In genomic region chr10:4498763-4499251, GRCh38 we compare ENCODE assay signal across 10 cellular contexts.
DNase-seq lines count a peak whose midpoint lies in the region; ATAC-seq and TF ChIP-seq lines count a peak whose summit lies in the region.
"Had no signal": no experiment of that assay in that cellular context is flagged by ENCODE, and none has a peak within 500 bp of the region (broad histone marks: within the 10 kb centered on the region; RNA-seq: fewer than 3 reads in every experiment).

No MANE protein-coding gene starts in this region.

- H3K79me2 ChIP-seq in SK-N-SH (ENCODE audit: insufficient read depth), result no peaks in the 10 kb centered on the region

- H3K4me2 ChIP-seq in SK-N-SH, result peak overlapping the region; percentile 57; the same call in 1 of the 2 replicates

- peak overlapping the region; percentile 79 for H2AFZ ChIP-seq in SK-N-SH (ENCODE audit: low read depth)

- H3K36me3 ChIP-seq in SK-N-SH (replicated peaks in 1 of 2; ENCODE audit: control insufficient read depth in 1 of 2, insufficient read depth in 2 of 2, low read length in 1 of 2) (no peaks in the 10 kb centered on the region), sigmoid colon (no peaks in the 10 kb centered on the region)

- H3K9ac ChIP-seq in SK-N-SH, result peak overlapping the region; percentile 63

- ATAC-seq in GM19328 (IDR thresholded peaks at IDR 0.05; ENCODE audit: unreplicated experiment) (no peak), HG02678 (IDR thresholded peaks at IDR 0.05; ENCODE audit: unreplicated experiment) (no peak)

- H3K27me3 ChIP-seq in SK-N-SH (ENCODE audit: insufficient read depth) (no peaks in the 10 kb centered on the region), sigmoid colon (no peaks in the 10 kb centered on the region)

- WGBS in SK-N-SH (ENCODE audit: low lambda C conversion rate), result 23% methylated on average over 6 of the region's 6 CpGs
- WGBS in sigmoid colon, 2 donors, result 70 to 85% methylated on average over 6 of the region's 6 CpGs

- DNase-seq in EL (peak; percentile 79), SK-N-SH (no peak), fibroblast of villous mesenchyme (ENCODE audit: low read depth) (peak; percentile 87), sigmoid colon (no peak), NOMO-1 (lab: John Stamatoyannopoulos, UW; ENCODE audit: unreplicated experiment in 2 of 2) (no peak), KBM-7 (no peak)
- DNase-seq: cerebellar nuclear complex, Karpas-422 had no signal

- no peaks in the 10 kb centered on the region for H3K9me2 ChIP-seq in SK-N-SH

- in situ Hi-C loops in KBM-7 (cut with MboI; ENCODE audit: low pct_unique_long_range_greater_than_20kb, low sequenced_read_pairs), result no loop called here

- peaks cover 22% of the 10 kb centered on the region for H3F3A ChIP-seq in SK-N-SH (replicated peaks; ENCODE audit: insufficient read depth)

- POLR2A ChIA-PET in SK-N-SH (lab: Yijun Ruan, JAX), result no interaction called here

- TF ChIP-seq POLR2A in sigmoid colon (IDR thresholded peaks at IDR 0.05), result no peak

- TF ChIP-seq EP300 in SK-N-SH (IDR thresholded peaks at IDR 0.05; ENCODE audit: borderline replicate concordance in 1 of 2, low read depth in 1 of 2, low read length in 1 of 2), result peak; percentile 37 to 79; a peak in 2 of 4 replicates
- TF ChIP-seq EP300 in sigmoid colon (IDR thresholded peaks at IDR 0.05), result peak in 2 of 4 donors; percentile 22 to 57

- no peak for TF ChIP-seq RAD21 in SK-N-SH (IDR thresholded peaks at IDR 0.05; ENCODE audit: low read length)

- peak overlapping the region; percentile 89 to 98; a peak in 3 of 4 replicates for H3K27ac ChIP-seq in SK-N-SH (ENCODE audit: low read depth in 2 of 2, low read length in 1 of 2)
- H3K27ac ChIP-seq in sigmoid colon, result peak overlapping the region; percentile 77 to 88 (median 83)

- intact Hi-C loops in sigmoid colon (cut with DNase I), result loop anchor here (10.0 kb wide), 1 partner anchor 434 kb away; no protein-coding TSS in a partner anchor

- H3K9me3 ChIP-seq in SK-N-SH (no peaks in the 10 kb centered on the region; the same call in 1 of the 2 replicates), sigmoid colon (no peaks in the 10 kb centered on the region)

- CTCF ChIA-PET in SK-N-SH (lab: Yijun Ruan, JAX), result no interaction called here

- peaks cover 7 to 10% of the 10 kb centered on the region in 2 experiments for H3K4me1 ChIP-seq in SK-N-SH (ENCODE audit: control insufficient read depth in 1 of 2, insufficient read depth in 2 of 2, low read depth in 1 of 2, low read length in 1 of 2)
- H3K4me1 ChIP-seq in sigmoid colon, result peaks cover 0 to 17% (median 15%) of the 10 kb centered on the region in 4 donors

- H3K4me3 ChIP-seq in SK-N-SH (ENCODE audit: low read depth in 2 of 2, low read length in 1 of 2), result no peak overlapping the region
- H3K4me3 ChIP-seq in fibroblast of villous mesenchyme (ENCODE audit: low read depth, low read length), result no peak overlapping the region
- no peak overlapping the region for H3K4me3 ChIP-seq in sigmoid colon

- no peaks in the 10 kb centered on the region for H4K20me1 ChIP-seq in SK-N-SH (ENCODE audit: insufficient read depth)

- TF ChIP-seq CTCF in SK-N-SH (IDR thresholded peaks at IDR 0.05) (no peak), fibroblast of villous mesenchyme (IDR thresholded peaks at IDR 0.05; ENCODE audit: insufficient read depth, low read depth, low read length) (no peak), sigmoid colon (IDR thresholded peaks at IDR 0.05) (no peak)

TF ChIP-seq in SK-N-SH, 30 proteins besides CTCF, POLR2A, EP300 and RAD21 (continues in another document):
- TF ChIP-seq REST (IDR thresholded peaks at IDR 0.05; ENCODE audit: low read depth, low read length), result no peak
- no peak for TF ChIP-seq ELF1 (IDR thresholded peaks at IDR 0.05)
- no peak for TF ChIP-seq USF2 (IDR thresholded peaks at IDR 0.05; ENCODE audit: borderline replicate concordance, low read depth, low read length)
- TF ChIP-seq NRF1 (IDR thresholded peaks at IDR 0.05; ENCODE audit: low read depth, low read length), result no peak
- peak; percentile 97 for TF ChIP-seq MEF2A (IDR thresholded peaks at IDR 0.05; ENCODE audit: borderline replicate concordance, low read depth)
- peak; percentile 36; the same call in 1 of the 2 replicates for TF ChIP-seq RXRA (IDR thresholded peaks at IDR 0.05; ENCODE audit: borderline replicate concordance, low read depth)
- TF ChIP-seq MXI1 (IDR thresholded peaks at IDR 0.05; ENCODE audit: low read depth, low read length), result no peak
- TF ChIP-seq JUND (IDR thresholded peaks at IDR 0.05), result peak; percentile 40
- peak; percentile 80 for TF ChIP-seq NFIC (IDR thresholded peaks at IDR 0.05; ENCODE audit: borderline replicate concordance)
- TF ChIP-seq IRF3 (IDR thresholded peaks at IDR 0.05; ENCODE audit: low read depth, low read length), result no peak
- no peak for TF ChIP-seq SMC3 (IDR thresholded peaks at IDR 0.05; ENCODE audit: low read depth, low read length)
- TF ChIP-seq GATA2 (CRISPR knock-in tag; IDR thresholded peaks at IDR 0.05), result no peak
- TF ChIP-seq FOSL2 (IDR thresholded peaks at IDR 0.05; ENCODE audit: borderline replicate concordance, low read depth), result peak; percentile 27; the same call in 1 of the 2 replicates
- TF ChIP-seq EZH2phosphoT487 (IDR thresholded peaks at IDR 0.05; ENCODE audit: borderline replicate concordance, low read depth), result no peak
- 0 out of 2 replicates have a peak, but pooled peaks have one; percentile 70 for TF ChIP-seq TEAD4 (IDR thresholded peaks at IDR 0.05; ENCODE audit: borderline replicate concordance, insufficient read depth)
- no peak for TF ChIP-seq GABPA (IDR thresholded peaks at IDR 0.05; ENCODE audit: low read depth)
- peak; percentile 78; the same call in 1 of the 2 replicates for TF ChIP-seq POLR2AphosphoS5 (IDR thresholded peaks at IDR 0.05; ENCODE audit: low read depth, low read length)
- peak; percentile 91 for TF ChIP-seq TCF12 (IDR thresholded peaks at IDR 0.05)
- TF ChIP-seq CHD2 (IDR thresholded peaks at IDR 0.05; ENCODE audit: low read length, partially characterized antibody), result no peak
- TF ChIP-seq RCOR1 (IDR thresholded peaks at IDR 0.05; ENCODE audit: low read length), result no peak
- no peak for TF ChIP-seq TAF1 (IDR thresholded peaks at IDR 0.05; ENCODE audit: borderline replicate concordance, low read depth, low read length)
- TF ChIP-seq PBX3 (IDR thresholded peaks at IDR 0.05), result peak; percentile 59
- no peak for TF ChIP-seq RFX5 (IDR thresholded peaks at IDR 0.05; ENCODE audit: low read length)
- TF ChIP-seq FOXM1 (IDR thresholded peaks at IDR 0.05; ENCODE audit: low read depth), result peak; percentile 75
- TF ChIP-seq FOXJ3 (CRISPR knock-in tag; IDR thresholded peaks at IDR 0.05), result no peak

Comparison
In these comparisons a context has a peak if more than half of its experiments do, and no peak if none do; other contexts are left out.
1. DNase-seq: peak in EL (single experiment) and fibroblast of villous mesenchyme (single experiment); none in SK-N-SH (single experiment), sigmoid colon (single experiment), NOMO-1 (0 of 2) and KBM-7 (single experiment).